Comparison of ENCODE assay signal across 9 cellular contexts in genomic region chr10:85767936-85768335, GRCh38.
"Had no signal": no experiment of that assay in that cellular context is flagged by ENCODE, and none has a peak within 500 bp of the region (broad histone marks: within the 10 kb centered on the region; RNA-seq: fewer than 3 reads in every experiment).

No MANE protein-coding gene starts in this region.

- H3K9ac ChIP-seq: GM23248 had no signal

- H3K4me3 ChIP-seq: GM23248, GM23338, HAP-1 had no signal

- ATAC-seq: GM23338, HCT116 had no signal

- H3K27ac Mint-ChIP-seq: GM23338, H9, HFFc6 had no signal

- DNase-seq: GM23248, GOT3, H7, H9, HCEC 1CT, HFFc6 had no signal

- H2AFZ ChIP-seq: GM23248, GM23338 had no signal

- H3K27ac ChIP-seq: GM23248 had no signal

- H3K36me3 ChIP-seq: HAP-1 had no signal

- H3K9me3 ChIP-seq: HAP-1 had no signal

- H3K4me1 ChIP-seq: HAP-1 had no signal

- H3K4me2 ChIP-seq: GM23338 had no signal

- H3K4me3 Mint-ChIP-seq: GM23338, H9, HFFc6 had no signal
